25 cellular contexts compared by ENCODE assay signal in genomic region chr4:40040908-40041307, GRCh38. TPM values are rescaled to one million over a fixed set of nuclear protein-coding genes. Genes with fewer than 3 reads are reported as not detected.
DNase-seq lines count a peak whose midpoint lies in the region; ATAC-seq, FAIRE-seq and TF ChIP-seq lines count a peak whose summit lies in the region.
"Had no signal": no experiment of that assay in that cellular context is flagged by ENCODE, and none has a peak within 500 bp of the region (broad histone marks: within the 10 kb centered on the region; RNA-seq: fewer than 3 reads in every experiment).

No MANE protein-coding gene starts in this region.

- H3K9me1 ChIP-seq in endothelial cell of umbilical vein (replicated peaks; ENCODE audit: control insufficient read depth, extremely low read depth, insufficient read depth, low read length) (no peaks in the 10 kb centered on the region), keratinocyte (ENCODE audit: control insufficient read depth, extremely low read depth, insufficient read depth, low read length) (no peaks in the 10 kb centered on the region)

- H2AFZ ChIP-seq in ACC112 (ENCODE audit: low read length, unreplicated experiment) (peak overlapping the region; percentile 38), endothelial cell of umbilical vein (ENCODE audit: low read depth, low read length) (peak overlapping the region; percentile 90), keratinocyte (ENCODE audit: control insufficient read depth, low read length) (no peak overlapping the region)

- H3K4me1 ChIP-seq in ACC112 (ENCODE audit: control insufficient read depth, insufficient read depth, low read length, unreplicated experiment) (peaks cover 14% of the 10 kb centered on the region), endothelial cell of umbilical vein (ENCODE audit: control insufficient read depth, extremely low read depth, insufficient read depth, low read length) (peaks cover 3% of the 10 kb centered on the region), keratinocyte (ENCODE audit: control insufficient read depth, extremely low read depth, insufficient read depth, low read length) (peaks cover 6% of the 10 kb centered on the region)

- H3K27ac ChIP-seq in ACC112 (ENCODE audit: low read depth, low read length) (no peak overlapping the region), endothelial cell of umbilical vein (ENCODE audit: insufficient read depth, low read depth, low read length) (peak overlapping the region; percentile 5), keratinocyte (ENCODE audit: control insufficient read depth, insufficient read depth, low read length) (no peak overlapping the region)
- H3K27ac ChIP-seq: SK-N-MC had no signal

- intact Hi-C loops in endothelial cell of umbilical vein (cut with micrococcal nuclease), result no loop called here

- no peaks in the 10 kb centered on the region for H3K79me2 ChIP-seq in ACC112 (ENCODE audit: control insufficient read depth, insufficient read depth, low read length, unreplicated experiment)
- H3K79me2 ChIP-seq in endothelial cell of umbilical vein (ENCODE audit: control insufficient read depth, insufficient read depth, low read length), result no peaks in the 10 kb centered on the region
- no peaks in the 10 kb centered on the region for H3K79me2 ChIP-seq in keratinocyte (ENCODE audit: control insufficient read depth, insufficient read depth, low read length)

- H3K36me3 ChIP-seq in ACC112 (ENCODE audit: insufficient read depth, low read length) (no peaks in the 10 kb centered on the region), endothelial cell of umbilical vein (ENCODE audit: control insufficient read depth in 2 of 2, extremely low read depth in 1 of 2, insufficient read depth in 2 of 2, low read length in 2 of 2) (no peaks in the 10 kb centered on the region), keratinocyte (ENCODE audit: control insufficient read depth in 2 of 2, extremely low read depth in 1 of 2, insufficient read depth in 2 of 2, low read length in 2 of 2) (no peaks in the 10 kb centered on the region)

- no peak for TF ChIP-seq CTCF in endothelial cell of umbilical vein (IDR thresholded peaks at IDR 0.05; ENCODE audit: extremely low read depth in 1 of 2, insufficient read depth in 1 of 2, low read depth in 1 of 2, low read length in 2 of 2)
- TF ChIP-seq CTCF in keratinocyte (optimal IDR thresholded peaks at IDR 0.05 in 1 of 3, IDR thresholded peaks at IDR 0.05 in 1 of 3, conservative IDR thresholded peaks at IDR 0.05 in 1 of 3; ENCODE audit: extremely low read depth in 1 of 3, insufficient read depth in 2 of 3, low read length in 3 of 3), result no peak

- POLR2A ChIA-PET in endothelial cell of umbilical vein (lab: Charles Lee), result no interaction called here

- in situ Hi-C loops in SK-MEL-5 (cut with HindIII; ENCODE audit: low pct_unique_long_range_greater_than_20kb, low sequenced_read_pairs), result no loop called here

- CTCF ChIA-PET in endothelial cell of umbilical vein (lab: Charles Lee), result interaction anchor here (1.3 kb wide), 1 partner anchor 11 kb away, joined by 4 read pairs; no protein-coding TSS in a partner anchor

- no peaks in the 10 kb centered on the region for H3K27me3 ChIP-seq in ACC112 (ENCODE audit: insufficient read depth, low read length)
- H3K27me3 ChIP-seq in endothelial cell of umbilical vein (ENCODE audit: control insufficient read depth in 2 of 2, insufficient read depth in 2 of 2, low read length in 2 of 2), result no peaks in the 10 kb centered on the region
- H3K27me3 ChIP-seq in keratinocyte (ENCODE audit: control insufficient read depth, extremely low read depth, insufficient read depth, low read length), result no peaks in the 10 kb centered on the region

- H3K9me3 ChIP-seq in endothelial cell of umbilical vein (replicated peaks; ENCODE audit: control insufficient read depth, insufficient read depth, low read length) (no peaks in the 10 kb centered on the region), keratinocyte (ENCODE audit: control insufficient read depth, low read depth, low read length) (no peaks in the 10 kb centered on the region)

- H3K9ac ChIP-seq in endothelial cell of umbilical vein (replicated peaks; ENCODE audit: extremely low read depth, insufficient read depth, low read length) (no peak overlapping the region), keratinocyte (ENCODE audit: control insufficient read depth, extremely low read depth, insufficient read depth, low read length) (no peak overlapping the region)

- peak; percentile 73 for FAIRE-seq in endothelial cell of umbilical vein (lab: Jason Lieb, UNC)
- peak; percentile 65 for FAIRE-seq in keratinocyte (lab: Jason Lieb, UNC)
- FAIRE-seq: A204.1 had no signal

- no peak for TF ChIP-seq POLR2A in endothelial cell of umbilical vein (IDR thresholded peaks at IDR 0.05; ENCODE audit: low read depth, low read length)

- H3K4me2 ChIP-seq in endothelial cell of umbilical vein (ENCODE audit: insufficient read depth, low read length) (no peak overlapping the region), keratinocyte (ENCODE audit: control insufficient read depth, extremely low read depth, insufficient read depth, low read depth, low read length) (no peak overlapping the region)

- H4K20me1 ChIP-seq in endothelial cell of umbilical vein (replicated peaks; ENCODE audit: control insufficient read depth, extremely low read depth, insufficient read depth, low read length) (no peaks in the 10 kb centered on the region), keratinocyte (ENCODE audit: control insufficient read depth, extremely low read depth, insufficient read depth, low read length) (no peaks in the 10 kb centered on the region)

- H3K4me3 ChIP-seq in ACC112 (ENCODE audit: low read depth, low read length), result no peak overlapping the region
- H3K4me3 ChIP-seq in endothelial cell of umbilical vein (replicated peaks in 1 of 3; ENCODE audit: insufficient read depth in 1 of 3, low read depth in 1 of 3, low read length in 3 of 3), result no peak overlapping the region
- no peak overlapping the region for H3K4me3 ChIP-seq in keratinocyte (ENCODE audit: control insufficient read depth in 2 of 3, extremely low read depth in 1 of 3, insufficient read depth in 2 of 3, low read depth in 1 of 3, low read length in 3 of 3)
- H3K4me3 ChIP-seq: SK-N-MC had no signal

- DNase-seq in SK-MEL-5 (ENCODE audit: low read depth, low spot score) (peak; percentile 19), endothelial cell of umbilical vein (ENCODE audit: low read depth, low spot score) (no peak), keratinocyte (ENCODE audit: low read depth, low spot score) (no peak), CD1c-positive myeloid dendritic cell (ENCODE audit: extremely low spot score) (no peak)
- DNase-seq: C1 segment of cervical spinal cord; CD8-positive, alpha-beta memory T cell; DMS 273 treated with DMSO at 0.1 percent for 48 hours; DMS79 treated with DMSO at 0.1 percent for 48 hours; GOT3; HCEC 1CT; NCI-H1092; NCI-H1417 treated with DMSO at 0.1 percent for 48 hours; NCI-H1694 treated with DMSO at 0.1 percent for 48 hours; NCI-H2081; NCI-H226; NCI-H510A; NCI-H69; SHP77 treated with DMSO at 0.1 percent for 48 hours had no signal

- ATAC-seq in GM21515 (IDR thresholded peaks at IDR 0.05; ENCODE audit: unreplicated experiment) (no peak), GM18873 (IDR thresholded peaks at IDR 0.05; ENCODE audit: low FRiP score, unreplicated experiment) (no peak), HG03565 (IDR thresholded peaks at IDR 0.05; ENCODE audit: unreplicated experiment) (no peak)
- ATAC-seq: Panc1 had no signal

- BruUV-seq in endothelial cell of umbilical vein (replicated peaks; lab: Mats Ljungman, UMichigan), result no TSS peak

- dilution Hi-C loops in endothelial cell of umbilical vein (cut with MboI; ENCODE audit: extremely low pct_ligation_motif_present, low sequenced_read_pairs), result no loop called here
- dilution Hi-C loops in keratinocyte (cut with MboI; ENCODE audit: extremely low pct_ligation_motif_present, low sequenced_read_pairs), result no loop called here

TF ChIP-seq in endothelial cell of umbilical vein, 7 proteins besides CTCF, POLR2A, EP300 and RAD21:
- no peak for TF ChIP-seq POLR2AphosphoS5 (IDR thresholded peaks at IDR 0.05; ENCODE audit: insufficient read depth, low read depth, low read length)
- no peak for TF ChIP-seq FOS (IDR thresholded peaks at IDR 0.05; ENCODE audit: borderline replicate concordance, insufficient read depth, low read length)
- TF ChIP-seq MAX (IDR thresholded peaks at IDR 0.05; ENCODE audit: insufficient read depth, insufficient read length), result no peak
- TF ChIP-seq JUN (IDR thresholded peaks at IDR 0.05; ENCODE audit: borderline replicate concordance, insufficient read depth, insufficient read length, low read depth), result no peak
- TF ChIP-seq EZH2 (IDR thresholded peaks at IDR 0.05; ENCODE audit: borderline replicate concordance, low read depth, low read length, severe bottlenecking), result no peak
- TF ChIP-seq GATA2 (IDR thresholded peaks at IDR 0.05; ENCODE audit: insufficient read depth, insufficient read length, low read depth, low read length), result no peak
- TF ChIP-seq MYC (IDR thresholded peaks at IDR 0.05; ENCODE audit: low read depth, low read length), result no peak
TF ChIP-seq in endothelial cell of umbilical vein: peak in this region for 0.

RNA-seq across cellular contexts. Expression of gene N4BP2, which starts 15.7 kb away (rescaled TPM):
- 6.4 and 6.5 TPM in 2 replicates for total RNA-seq in SK-MEL-5 (2014; rRNA removed; shearing (Covaris generic))
- polyA plus RNA-seq in SK-MEL-5 (2015; cell fraction: cytosol; rRNA removed), result 3.2 and 4.1 TPM in 2 replicates
- polyA plus RNA-seq in SK-MEL-5 (2015; cell fraction: nucleus; rRNA removed), result 7.3 and 7.9 TPM in 2 replicates
- 6.9 and 7.1 TPM in 2 replicates for total RNA-seq in endothelial cell of umbilical vein
- polyA plus RNA-seq in endothelial cell of umbilical vein (0.65 and 0.87 TPM in 2 replicates), keratinocyte (1.3 to 2.7 TPM (median 1.9 TPM) in 3 replicates)
- polyA plus RNA-seq in endothelial cell of umbilical vein (2011; cell fraction: cytosol; rRNA removed), result 1.1 and 1.3 TPM in 2 replicates
- polyA plus RNA-seq in endothelial cell of umbilical vein (2011; cell fraction: nucleus; rRNA removed), result 3.7 and 4.4 TPM in 2 replicates
- polyA plus RNA-seq in endothelial cell of umbilical vein (2012), result 1.9 and 2.6 TPM in 2 replicates
- polyA minus RNA-seq in endothelial cell of umbilical vein (4.3 and 4.4 TPM in 2 replicates), keratinocyte (1.0 to 3.9 TPM (median 2.0 TPM) in 3 replicates)
- 3.7 TPM for polyA minus RNA-seq in endothelial cell of umbilical vein (2011; cell fraction: cytosol; rRNA and poly(A)+ RNA removed)
- polyA minus RNA-seq in endothelial cell of umbilical vein (2011; cell fraction: nucleus; rRNA and poly(A)+ RNA removed), result 6.1 and 8.9 TPM in 2 replicates
- polyA plus RNA-seq in keratinocyte (2011; ENCODE audit: low read depth), result 2.9 TPM
- 0.62 and 1.3 TPM in 2 replicates for polyA plus RNA-seq in keratinocyte (2011; cell fraction: cytosol; rRNA removed)
- polyA plus RNA-seq in keratinocyte (2011; cell fraction: nucleus; rRNA removed), result 2.4 and 3.6 TPM in 2 replicates
- polyA plus RNA-seq in keratinocyte (2012; ENCODE audit: low replicate concordance), result 1.2 and 1.6 TPM in 2 replicates
- polyA minus RNA-seq in keratinocyte (2011; cell fraction: cytosol; rRNA and poly(A)+ RNA removed), result 5.6 TPM
- polyA minus RNA-seq in keratinocyte (2011; cell fraction: nucleus; rRNA and poly(A)+ RNA removed), result 3.9 and 7.4 TPM in 2 replicates
